8 cellular contexts compared by ENCODE assay signal in the genomic region with DNA sequence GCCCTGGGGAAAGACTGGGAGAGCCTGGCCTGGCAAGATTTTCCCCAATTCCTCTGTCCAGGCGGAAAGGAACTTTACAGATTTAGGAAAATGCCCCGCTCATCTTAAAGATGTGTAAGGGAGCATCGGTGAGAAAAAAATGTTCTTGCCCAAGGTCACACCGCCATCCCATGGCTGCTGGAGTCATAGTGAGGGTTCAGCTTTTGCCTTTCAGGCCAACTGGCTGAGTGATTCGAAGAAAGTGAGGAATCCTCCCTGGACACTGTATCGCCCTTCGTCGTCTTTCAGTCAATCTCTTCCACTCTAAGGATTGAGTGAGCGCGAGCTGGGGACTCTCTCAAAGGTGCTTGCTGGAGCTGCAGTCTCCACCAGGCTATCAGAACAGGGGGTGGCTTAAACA. TPM values are rescaled to one million over a fixed set of nuclear protein-coding genes. Genes with fewer than 3 reads are reported as not detected.
DNase-seq lines count a peak whose midpoint lies in the region; TF ChIP-seq lines count a peak whose summit lies in the region.

No MANE protein-coding gene starts in this region.

- H3K4me3 ChIP-seq in Peyer's patch (peak overlapping the region; percentile 27 to 58 (median 46)), retinal pigment epithelial cell (ENCODE audit: low read length) (peak overlapping the region; percentile 36)

- H3K9me3 ChIP-seq in Peyer's patch = no peaks in the 10 kb centered on the region

- peaks cover 39% of the 10 kb centered on the region for H3K27me3 Mint-ChIP-seq in activated naive CD4-positive, alpha-beta T cell treated with anti-CD3 and anti-CD28 coated beads, Interleukin-2, amount 50 U/mL, for 24 hours
- H3K27me3 Mint-ChIP-seq in glutamatergic neuron (ENCODE audit: unreplicated experiment) = peaks cover 23% of the 10 kb centered on the region

- no peaks in the 10 kb centered on the region for H3K9me3 Mint-ChIP-seq in activated naive CD4-positive, alpha-beta T cell treated with anti-CD3 and anti-CD28 coated beads, Interleukin-2, amount 50 U/mL, for 24 hours
- H3K9me3 Mint-ChIP-seq in glutamatergic neuron (ENCODE audit: unreplicated experiment) = peaks cover 2% of the 10 kb centered on the region

- H3K4me1 Mint-ChIP-seq in activated naive CD4-positive, alpha-beta T cell treated with anti-CD3 and anti-CD28 coated beads, Interleukin-2, amount 50 U/mL, for 24 hours = peaks cover 3% of the 10 kb centered on the region
- no peaks in the 10 kb centered on the region for H3K4me1 Mint-ChIP-seq in glutamatergic neuron (ENCODE audit: low read depth, unreplicated experiment)

- intact Hi-C loops in posterior vena cava (cut with DNase I) = no loop called here

- TF ChIP-seq CTCF in Peyer's patch (IDR thresholded peaks at IDR 0.05) = no peak
- no peak for TF ChIP-seq CTCF in glutamatergic neuron (IDR thresholded peaks at IDR 0.05; ENCODE audit: partially characterized antibody, unreplicated experiment)
- peak; percentile 28 for TF ChIP-seq CTCF in retinal pigment epithelial cell (conservative IDR thresholded peaks at IDR 0.05; ENCODE audit: low read depth, low read length)

- no peak for TF ChIP-seq POLR2A in Peyer's patch (IDR thresholded peaks at IDR 0.05)

- H3K4me3 Mint-ChIP-seq in activated naive CD4-positive, alpha-beta T cell treated with anti-CD3 and anti-CD28 coated beads, Interleukin-2, amount 50 U/mL, for 24 hours = peak overlapping the region; percentile 64
- peak overlapping the region; percentile 79 for H3K4me3 Mint-ChIP-seq in glutamatergic neuron (ENCODE audit: unreplicated experiment)

- H3K27ac ChIP-seq in Peyer's patch = peak overlapping the region in 3 of 4 donors; percentile 10 to 57 (median 11)

- peaks cover 0 to 20% (median 12%) of the 10 kb centered on the region in 4 donors for H3K4me1 ChIP-seq in Peyer's patch

- no peaks in the 10 kb centered on the region for H3K27me3 ChIP-seq in Peyer's patch

- DNase-seq in activated naive CD4-positive, alpha-beta T cell (lab: John Stamatoyannopoulos, UW) = no peak
- DNase-seq in Peyer's patch = no peak
- DNase-seq in glutamatergic neuron = no peak
- DNase-seq in retinal pigment epithelial cell (ENCODE audit: low read depth) = no peak
- no peak for DNase-seq in NCI-H2081 treated with DMSO at 0.1 percent for 48 hours (lab: John Stamatoyannopoulos, UW)
- no peak for DNase-seq in posterior vena cava (ENCODE audit: low spot score)
- no peak for DNase-seq in NCI-H446 treated with DMSO at 0.1 percent for 48 hours (lab: John Stamatoyannopoulos, UW)

- peaks cover 1% of the 10 kb centered on the region for H3K36me3 Mint-ChIP-seq in activated naive CD4-positive, alpha-beta T cell treated with anti-CD3 and anti-CD28 coated beads, Interleukin-2, amount 50 U/mL, for 24 hours
- peaks cover 4% of the 10 kb centered on the region for H3K36me3 Mint-ChIP-seq in glutamatergic neuron (ENCODE audit: unreplicated experiment)

- H3K36me3 ChIP-seq in Peyer's patch = no peaks in the 10 kb centered on the region

- no peak overlapping the region for H3K27ac Mint-ChIP-seq in activated naive CD4-positive, alpha-beta T cell treated with anti-CD3 and anti-CD28 coated beads, Interleukin-2, amount 50 U/mL, for 24 hours
- no peak overlapping the region for H3K27ac Mint-ChIP-seq in glutamatergic neuron (ENCODE audit: unreplicated experiment)

RNA-seq across cellular contexts. Expression of gene WFDC2, which starts 1.4 kb away (rescaled TPM):
- 10 to 100 TPM in 1 of 4 donors, 1 to 10 TPM in 2, not detected in 1; 2.1 to 12.4 (median 7.9) TPM for total RNA-seq in Peyer's patch
- 4.8 TPM for total RNA-seq in glutamatergic neuron (ENCODE audit: unreplicated experiment)
- total RNA-seq in posterior vena cava = 10 to 100 TPM; 38.0 to 57.7 TPM

RNA-seq across cellular contexts. Expression of gene SPINT3, which starts 44.5 kb away (rescaled TPM):
- total RNA-seq in Peyer's patch (not detected), glutamatergic neuron (ENCODE audit: unreplicated experiment) (not detected), posterior vena cava (not detected)

RNA-seq across cellular contexts. Expression of gene PIGT, which starts 55.0 kb away (rescaled TPM):
- total RNA-seq in Peyer's patch = 100 to 1,000 TPM in 3 of 4 donors, 10 to 100 TPM in 1; 87.5 to 147 (median 113) TPM
- 55.5 TPM for total RNA-seq in glutamatergic neuron (ENCODE audit: unreplicated experiment)
- 100 to 1,000 TPM; 120 to 138 TPM for total RNA-seq in posterior vena cava
